Comparison of ENCODE assay signal across 24 cellular contexts in genomic region chr12:131076791-131077747, GRCh38.
A peak's percentile ranks its signal among the peaks of the same experiment; 100 is the strongest.
DNase-seq lines count a peak whose midpoint lies in the region; ATAC-seq and TF ChIP-seq lines count a peak whose summit lies in the region.
"Had no signal": no experiment of that assay in that cellular context is flagged by ENCODE, and none has a peak within 500 bp of the region (broad histone marks: within the 10 kb centered on the region; RNA-seq: fewer than 3 reads in every experiment).

No MANE protein-coding gene starts in this region.

- H3K23me2 ChIP-seq in H9 (ENCODE audit: insufficient read length, low read depth, low read length, poor library complexity, severe bottlenecking): no peaks in the 10 kb centered on the region

- TF ChIP-seq CTCF in H9 (conservative IDR thresholded peaks at IDR 0.05) (no peak), lower lobe of right lung (IDR thresholded peaks at IDR 0.05) (no peak), suprapubic skin (IDR thresholded peaks at IDR 0.05) (no peak)

- intact Hi-C loops in lower lobe of right lung (cut with DNase I): no loop called here

- H2BK12ac ChIP-seq in H9 (ENCODE audit: insufficient read length, low read depth, low read length): no peak overlapping the region

- H3K27me3 Mint-ChIP-seq in H9 (ENCODE audit: low read depth): peaks cover 11% of the 10 kb centered on the region

- H3K18ac ChIP-seq in H9 (ENCODE audit: insufficient read length, low read depth, low read length): no peak overlapping the region

- H3K27me3 ChIP-seq in H9 (ENCODE audit: insufficient read depth, low read length): no peaks in the 10 kb centered on the region
- H3K27me3 ChIP-seq in lower lobe of right lung (ENCODE audit: low read depth): no peaks in the 10 kb centered on the region
- no peaks in the 10 kb centered on the region for H3K27me3 ChIP-seq in suprapubic skin
- H3K27me3 ChIP-seq: esophagus squamous epithelium had no signal

- no peak for TF ChIP-seq POLR2A in suprapubic skin (IDR thresholded peaks at IDR 0.05)

- H3K4me1 ChIP-seq in H9 (ENCODE audit: insufficient read depth, low read length) (no peaks in the 10 kb centered on the region), lower lobe of right lung (peaks cover 14% of the 10 kb centered on the region), suprapubic skin (peaks cover 13% of the 10 kb centered on the region)

- DNase-seq in activated effector memory CD4-positive, alpha-beta T cell treated with anti-CD3 and anti-CD28 coated beads, Interleukin-2, amount 50 U/mL, for 16 hours: peak; percentile 56
- DNase-seq in activated effector memory CD4-positive, alpha-beta T cell treated with Interleukin-2 at 50 U/mL for 16 hours: no peak
- peak; percentile 27 for DNase-seq in H9
- DNase-seq in lower lobe of right lung: peak; percentile 42
- DNase-seq in suprapubic skin (ENCODE audit: low spot score in 2 of 2): peak; percentile 55 to 70
- no peak for DNase-seq in HT-29 (ENCODE audit: low spot score)
- DNase-seq: activated CD4-positive, alpha-beta memory T cell treated with anti-CD3 and anti-CD28 coated beads, Interleukin-2, amount 10 ng/mL, durations not matched to agents 7 days and 5 days; activated CD4-positive, alpha-beta T cell treated with anti-CD3 and anti-CD28 coated beads for 1 hour; activated gamma-delta T cell; activated naive CD8-positive, alpha-beta T cell treated with anti-CD3 and anti-CD28 coated beads, Interleukin-2, amount 10 ng/mL, durations not matched to agents 7 days and 5 days; CD8-positive, alpha-beta memory T cell; esophagus squamous epithelium; foreskin melanocyte; Karpas-422; NCI-H1436; NCI-H2107; NCI-H446 treated with DMSO at 0.1 percent for 48 hours; occipital lobe; stimulated activated CD4-positive, alpha-beta T cell treated with anti-CD3 and anti-CD28 coated beads, Interleukin-2, amount 100 ng/mL, for 24 hours; T-helper 2 cell had no signal

- WGBS in H9 (ENCODE audit: extremely low coverage, insufficient read length, low lambda C conversion rate): no CpG with 5 or more reads among the region's 25 CpGs
- WGBS in suprapubic skin: 57% methylated on average over 10 of the region's 25 CpGs

- no peak overlapping the region; the same call in 1 of the 2 replicates for H3K14ac ChIP-seq in H9 (ENCODE audit: insufficient read depth, low read length)

- peak in 1 of 2 donors; percentile 4 for ATAC-seq in lower lobe of right lung
- ATAC-seq in HG03280 (IDR thresholded peaks at IDR 0.05; ENCODE audit: unreplicated experiment): no peak
- ATAC-seq in GM19397 (IDR thresholded peaks at IDR 0.05; ENCODE audit: unreplicated experiment): no peak

- H2AFZ ChIP-seq in H9 (ENCODE audit: low read length): no peak overlapping the region

- no peak overlapping the region for H4K8ac ChIP-seq in H9 (replicated peaks; ENCODE audit: insufficient read length, low read depth, low read length)

- no peak overlapping the region for H2AK5ac ChIP-seq in H9 (ENCODE audit: insufficient read length, low read length)

- H3K4me3 Mint-ChIP-seq in H9: no peak overlapping the region; a peak in 1 of 5 replicates
- H3K4me3 Mint-ChIP-seq: activated CD4-positive, alpha-beta memory T cell treated with anti-CD3 and anti-CD28 coated beads, Interleukin-2, amount 10 ng/mL, durations not matched to agents 7 days and 5 days; activated naive CD8-positive, alpha-beta T cell treated with anti-CD3 and anti-CD28 coated beads, Interleukin-2, amount 10 ng/mL, durations not matched to agents 7 days and 5 days; CD8-positive, alpha-beta memory T cell; dendritic cell treated with granulocyte-macrophage colony-stimulating factor and Interleukin-4, amounts not matched to agents 40 ng/mL and 50 ng/mL, for 4 days had no signal

- no peak overlapping the region for H2BK15ac ChIP-seq in H9 (ENCODE audit: low read depth, low read length)

- H3K79me1 ChIP-seq in H9 (ENCODE audit: insufficient read depth, low read depth, low read length, poor library complexity, severe bottlenecking): no peaks in the 10 kb centered on the region

- no peak overlapping the region for H2BK120ac ChIP-seq in H9 (ENCODE audit: low read depth, low read length, poor library complexity, severe bottlenecking)

- no peaks in the 10 kb centered on the region for H4K20me1 ChIP-seq in H9 (ENCODE audit: control insufficient read depth, insufficient read depth, insufficient read length)

- H4K91ac ChIP-seq in H9 (ENCODE audit: insufficient read length, low read depth, low read length): no peak overlapping the region

- H2BK5ac ChIP-seq in H9 (ENCODE audit: insufficient read length, low read length): no peak overlapping the region

- H3K23ac ChIP-seq in H9 (ENCODE audit: insufficient read length, low read depth, low read length): no peak overlapping the region

- no peak for TF ChIP-seq EP300 in suprapubic skin (IDR thresholded peaks at IDR 0.05)

- peaks cover 3 to 9% of the 10 kb centered on the region in 2 experiments; a peak in 3 of 5 replicates for H3K9me3 Mint-ChIP-seq in H9
- H3K9me3 Mint-ChIP-seq: activated CD4-positive, alpha-beta memory T cell treated with anti-CD3 and anti-CD28 coated beads, Interleukin-2, amount 10 ng/mL, durations not matched to agents 7 days and 5 days; activated naive CD8-positive, alpha-beta T cell treated with anti-CD3 and anti-CD28 coated beads, Interleukin-2, amount 10 ng/mL, durations not matched to agents 7 days and 5 days; dendritic cell treated with granulocyte-macrophage colony-stimulating factor and Interleukin-4, amounts not matched to agents 40 ng/mL and 50 ng/mL, for 4 days had no signal

- H3K27ac Mint-ChIP-seq in H9: 0 out of 7 replicates have a peak overlapping the region, but pooled peaks of 1 of the 3 experiments have one; percentile 48
- H3K27ac Mint-ChIP-seq: activated CD4-positive, alpha-beta memory T cell treated with anti-CD3 and anti-CD28 coated beads, Interleukin-2, amount 10 ng/mL, durations not matched to agents 7 days and 5 days; activated naive CD8-positive, alpha-beta T cell treated with anti-CD3 and anti-CD28 coated beads, Interleukin-2, amount 10 ng/mL, durations not matched to agents 7 days and 5 days; CD8-positive, alpha-beta memory T cell had no signal

- H3K4me3 ChIP-seq in lower lobe of right lung: no peak overlapping the region
- no peak overlapping the region for H3K4me3 ChIP-seq in suprapubic skin
- H3K4me3 ChIP-seq: esophagus squamous epithelium had no signal

- H3K79me2 ChIP-seq in H9 (ENCODE audit: insufficient read depth, low read length): no peaks in the 10 kb centered on the region

- H3T11ph ChIP-seq in H9 (ENCODE audit: low read length): no peak overlapping the region

- H4K5ac ChIP-seq in H9 (ENCODE audit: insufficient read length, low read depth, low read length): no peak overlapping the region

- no peak overlapping the region for H3K9ac ChIP-seq in H9 (ENCODE audit: extremely low read depth, insufficient read length, low read length)

- H3K9me3 ChIP-seq in H9 (ENCODE audit: control insufficient read depth, low read depth, low read length): no peaks in the 10 kb centered on the region
- H3K9me3 ChIP-seq in lower lobe of right lung: no peaks in the 10 kb centered on the region
- no peaks in the 10 kb centered on the region for H3K9me3 ChIP-seq in suprapubic skin
- H3K9me3 ChIP-seq: esophagus squamous epithelium had no signal

- H3K4ac ChIP-seq in H9 (ENCODE audit: low read depth, low read length): no peak overlapping the region

- no peaks in the 10 kb centered on the region for H3K36me3 Mint-ChIP-seq in H9 (ENCODE audit: insufficient read depth in 1 of 3, low read depth in 3 of 3)
- H3K36me3 Mint-ChIP-seq: activated naive CD8-positive, alpha-beta T cell treated with anti-CD3 and anti-CD28 coated beads, Interleukin-2, amount 10 ng/mL, durations not matched to agents 7 days and 5 days; CD8-positive, alpha-beta memory T cell had no signal

- H2BK20ac ChIP-seq in H9 (ENCODE audit: low read depth, low read length, poor library complexity, severe bottlenecking): no peak overlapping the region

- H3K27ac ChIP-seq in H9 (ENCODE audit: insufficient read length, low read depth, low read length) (no peak overlapping the region), lower lobe of right lung (no peak overlapping the region), suprapubic skin (no peak overlapping the region)
- H3K27ac ChIP-seq: esophagus squamous epithelium, RWPE1 had no signal

- no peak overlapping the region for H3K4me2 ChIP-seq in H9 (ENCODE audit: insufficient read depth, insufficient read length, low read length)

- H3K36me3 ChIP-seq in lower lobe of right lung: peaks cover 16% of the 10 kb centered on the region
- H3K36me3 ChIP-seq in suprapubic skin: no peaks in the 10 kb centered on the region
- H3K36me3 ChIP-seq: esophagus squamous epithelium had no signal

- 0 out of 4 replicates have a peak, but pooled peaks cover 0 to 2% of the 10 kb centered on the region in 2 experiments for H3K4me1 Mint-ChIP-seq in H9
- H3K4me1 Mint-ChIP-seq: activated CD4-positive, alpha-beta memory T cell treated with anti-CD3 and anti-CD28 coated beads, Interleukin-2, amount 10 ng/mL, durations not matched to agents 7 days and 5 days; activated naive CD8-positive, alpha-beta T cell treated with anti-CD3 and anti-CD28 coated beads, Interleukin-2, amount 10 ng/mL, durations not matched to agents 7 days and 5 days; CD8-positive, alpha-beta memory T cell had no signal

- H3K56ac ChIP-seq in H9 (ENCODE audit: insufficient read length, low read depth, low read length): no peak overlapping the region

Comparison
In these comparisons a context has a peak if more than half of its experiments do, and no peak if none do; other contexts are left out.
1. DNase-seq: peak in activated effector memory CD4-positive, alpha-beta T cell treated with anti-CD3 and anti-CD28 coated beads, Interleukin-2, amount 50 U/mL, for 16 hours (single experiment), H9 (single experiment), lower lobe of right lung (single experiment) and suprapubic skin (2 of 2); none in activated effector memory CD4-positive, alpha-beta T cell treated with Interleukin-2 at 50 U/mL for 16 hours (single experiment) and HT-29 (single experiment).